15 cellular contexts compared by ENCODE assay signal in genomic region chr7:106570948-106571418, GRCh38.
"Had no signal": no experiment of that assay in that cellular context is flagged by ENCODE, and none has a peak within 500 bp of the region (broad histone marks: within the 10 kb centered on the region; RNA-seq: fewer than 3 reads in every experiment).

No MANE protein-coding gene starts in this region.

- H3K36me3 ChIP-seq: heart left ventricle, lower lobe of right lung, transverse colon had no signal

- DNase-seq: activated CD4-positive, alpha-beta memory T cell treated with anti-CD3 and anti-CD28 coated beads, Interleukin-2, amount 10 ng/mL, durations not matched to agents 7 days and 5 days; activated CD4-positive, alpha-beta T cell treated with anti-CD3 and anti-CD28 coated beads for 4 hours; activated T-cell treated with anti-CD3 and anti-CD28 coated beads, Interleukin-2, amount 50 U/mL, for 24 hours; amygdala; central memory CD4-positive, alpha-beta T cell; cortex of kidney; effector CD8-positive, alpha-beta T cell; heart left ventricle; immature natural killer cell; lower lobe of right lung; stimulated activated naive CD8-positive, alpha-beta T cell treated with anti-CD3 and anti-CD28 coated beads, Interleukin-15, Interleukin-2, amounts not matched to agents 100 U/mL and 50 U/mL, for 24 hours; T1000; transverse colon had no signal

- H3K9me3 ChIP-seq: heart left ventricle, lower lobe of right lung, transverse colon had no signal

- H3K27ac ChIP-seq: heart left ventricle, lower lobe of right lung, transverse colon had no signal

- ATAC-seq: activated naive CD4-positive, alpha-beta T cell treated with anti-CD3 and anti-CD28 coated beads, Interleukin-2, amount 50 U/mL, for 72 hours; heart left ventricle; lower lobe of right lung; sciatic nerve; stimulated activated naive CD8-positive, alpha-beta T cell treated with anti-CD3 and anti-CD28 coated beads, Interleukin-15, Interleukin-2, amounts not matched to agents 100 U/mL and 50 U/mL, for 24 hours had no signal

- H3K27me3 ChIP-seq: heart left ventricle, transverse colon had no signal

- H3K4me3 ChIP-seq: heart left ventricle, lower lobe of right lung, transverse colon had no signal
